ENCODE assay signal across 2 cellular contexts in genomic region chrX:28670074-28670473, GRCh38.
A peak's percentile ranks its signal among the peaks of the same experiment; 100 is the strongest.
TF ChIP-seq lines count a peak whose summit lies in the region.

No MANE protein-coding gene starts in this region.

TF ChIP-seq in HepG2, 621 proteins besides CTCF, POLR2A, EP300 and RAD21:
- TF ChIP-seq MAFK (conservative IDR thresholded peaks at IDR 0.05 in 1 of 2, IDR thresholded peaks at IDR 0.05 in 1 of 2; ENCODE audit: low read length in 2 of 2), result peak; percentile 96 to 98
- TF ChIP-seq, protein P1, sequence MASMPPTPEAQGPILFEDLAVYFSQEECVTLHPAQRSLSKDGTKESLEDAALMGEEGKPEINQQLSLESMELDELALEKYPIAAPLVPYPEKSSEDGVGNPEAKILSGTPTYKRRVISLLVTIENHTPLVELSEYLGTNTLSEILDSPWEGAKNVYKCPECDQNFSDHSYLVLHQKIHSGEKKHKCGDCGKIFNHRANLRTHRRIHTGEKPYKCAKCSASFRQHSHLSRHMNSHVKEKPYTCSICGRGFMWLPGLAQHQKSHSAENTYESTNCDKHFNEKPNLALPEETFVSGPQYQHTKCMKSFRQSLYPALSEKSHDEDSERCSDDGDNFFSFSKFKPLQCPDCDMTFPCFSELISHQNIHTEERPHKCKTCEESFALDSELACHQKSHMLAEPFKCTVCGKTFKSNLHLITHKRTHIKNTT (CRISPR knock-in tag; IDR thresholded peaks at IDR 0.05), result no peak
- peak; percentile 99 for TF ChIP-seq MAFF (IDR thresholded peaks at IDR 0.05; ENCODE audit: low read depth, low read length)

TF ChIP-seq in H1, 55 proteins besides CTCF, POLR2A, EP300 and RAD21:
- TF ChIP-seq MAFK (IDR thresholded peaks at IDR 0.05; ENCODE audit: low read depth, low read length) (peak; percentile 99), RXRA (IDR thresholded peaks at IDR 0.05; ENCODE audit: insufficient read depth, low read depth, low read length) (no peak)
